In the genomic region with DNA sequence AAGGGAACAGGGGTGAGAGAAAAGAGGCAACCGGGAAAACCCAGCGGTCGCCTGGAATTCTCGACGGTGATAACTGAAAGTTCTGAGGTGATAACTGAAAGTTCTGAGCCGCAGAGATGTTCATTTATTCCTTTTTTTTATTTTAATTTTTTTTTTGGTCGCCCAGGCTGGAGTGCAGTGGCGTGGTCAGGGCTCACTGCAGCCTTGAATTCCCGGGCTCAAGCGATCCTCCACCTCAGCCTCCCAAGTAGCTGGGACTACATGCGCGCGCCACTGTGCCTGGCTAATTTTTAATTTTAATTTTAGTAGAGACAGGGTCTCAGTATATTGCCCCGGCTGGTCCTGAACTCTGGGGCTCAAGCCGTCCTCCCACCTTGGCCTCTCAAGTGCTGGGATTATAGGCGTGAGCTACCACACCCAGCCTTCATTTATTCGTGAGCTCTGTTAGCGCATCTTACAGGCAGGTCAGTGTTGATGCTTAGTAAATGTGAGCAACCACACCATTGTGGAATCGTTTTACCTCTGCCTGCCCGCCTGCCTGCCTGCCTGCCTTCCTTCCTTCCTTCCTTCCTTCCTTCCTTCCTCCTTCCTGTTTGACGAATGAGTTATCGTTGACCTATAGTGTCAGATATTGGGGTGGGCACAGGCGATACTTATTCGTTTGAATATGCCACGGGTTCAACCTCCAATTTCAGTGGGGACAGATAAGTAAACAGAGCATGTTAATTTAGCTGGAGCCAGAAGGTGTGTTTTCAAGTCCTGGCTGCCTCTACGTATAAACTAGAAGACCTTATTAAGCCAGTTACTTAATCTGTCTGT, we compare ENCODE assay signal across 8 cellular contexts. TPM values are rescaled to one million over a fixed set of nuclear protein-coding genes. Genes with fewer than 3 reads are reported as not detected.
DNase-seq lines count a peak whose midpoint lies in the region; ATAC-seq lines count a peak whose summit lies in the region.

No MANE protein-coding gene starts in this region.

- H3K36me3 Mint-ChIP-seq in activated CD4-positive, alpha-beta T cell treated with anti-CD3 and anti-CD28 coated beads for 36 hours (ENCODE audit: low read depth), result peaks cover 23% of the 10 kb centered on the region
- H3K36me3 Mint-ChIP-seq in activated T-helper 2 cell treated with anti-CD3 and anti-CD28 coated beads, Interferon-gamma antibody, Interleukin-2, Interleukin-4, amounts not matched to agents 10 μg/mL and 5 μg/mL and 100 μg/mL, durations not matched to agents 14 hours and 24 hours and 36 hours (ENCODE audit: low read depth), result peaks cover 25% of the 10 kb centered on the region
- H3K36me3 Mint-ChIP-seq in stimulated activated naive CD8-positive, alpha-beta T cell treated with anti-CD3 and anti-CD28 coated beads, Interleukin-15, Interleukin-2, amounts not matched to agents 100 ng/mL and 50 ng/mL, for 24 hours (ENCODE audit: low read depth), result peaks cover 36% of the 10 kb centered on the region

- H3K4me1 ChIP-seq in iPS-15b (ENCODE audit: control insufficient read depth, insufficient read depth, low read length), result no peaks in the 10 kb centered on the region

- no peaks in the 10 kb centered on the region for H3K9me3 ChIP-seq in iPS-15b (ENCODE audit: control insufficient read depth, insufficient read depth, low read length)

- H3K4me3 Mint-ChIP-seq in activated CD4-positive, alpha-beta T cell treated with anti-CD3 and anti-CD28 coated beads for 36 hours, result peak overlapping the region; percentile 81
- peak overlapping the region; percentile 96 for H3K4me3 Mint-ChIP-seq in activated T-helper 2 cell treated with anti-CD3 and anti-CD28 coated beads, Interferon-gamma antibody, Interleukin-2, Interleukin-4, amounts not matched to agents 10 μg/mL and 5 μg/mL and 100 μg/mL, durations not matched to agents 14 hours and 24 hours and 36 hours (ENCODE audit: low read depth)
- H3K4me3 Mint-ChIP-seq in stimulated activated naive CD8-positive, alpha-beta T cell treated with anti-CD3 and anti-CD28 coated beads, Interleukin-15, Interleukin-2, amounts not matched to agents 100 ng/mL and 50 ng/mL, for 24 hours, result peak overlapping the region; percentile 90

- no peaks in the 10 kb centered on the region for H3K27me3 Mint-ChIP-seq in activated CD4-positive, alpha-beta T cell treated with anti-CD3 and anti-CD28 coated beads for 36 hours
- H3K27me3 Mint-ChIP-seq in activated T-helper 2 cell treated with anti-CD3 and anti-CD28 coated beads, Interferon-gamma antibody, Interleukin-2, Interleukin-4, amounts not matched to agents 10 μg/mL and 5 μg/mL and 100 μg/mL, durations not matched to agents 14 hours and 24 hours and 36 hours (ENCODE audit: low read depth), result no peaks in the 10 kb centered on the region
- no peaks in the 10 kb centered on the region for H3K27me3 Mint-ChIP-seq in stimulated activated naive CD8-positive, alpha-beta T cell treated with anti-CD3 and anti-CD28 coated beads, Interleukin-15, Interleukin-2, amounts not matched to agents 100 ng/mL and 50 ng/mL, for 24 hours

- H3K4me3 ChIP-seq in iPS-15b (ENCODE audit: low read depth, low read length), result peak overlapping the region; percentile 45

- CTCF ChIA-PET in activated CD4-positive, alpha-beta T cell treated with anti-CD3 and anti-CD28 coated beads for 36 hours (lab: Charles Lee), result interaction anchor here (0.8 to 1.6 kb wide), 5 partner anchors 10 to 333 kb away, joined by 3 to 9 read pairs (median 4); a partner anchor contains a TSS

- H3K27me3 ChIP-seq in iPS-15b (ENCODE audit: control insufficient read depth, insufficient read depth, low read length), result peaks cover 9% of the 10 kb centered on the region

- intact Hi-C loops in activated CD4-positive, alpha-beta T cell treated with anti-CD3 and anti-CD28 coated beads for 36 hours (cut with DNase I, micrococcal nuclease), result loop anchor here (1.0 to 5.0 kb wide), 8 partner anchors 118 to 1019 kb away; partner anchors contain the start of genes LPIN1 (in 1 of the 2), ODC1 (in 1 of the 2), PDIA6 (in 1 of the 2) and ROCK2 (in 1 of the 2)
- intact Hi-C loops in activated T-helper 2 cell treated with anti-CD3 and anti-CD28 coated beads, Interferon-gamma antibody, Interleukin-2, Interleukin-4, amounts not matched to agents 10 μg/mL and 5 μg/mL and 100 μg/mL, durations not matched to agents 14 hours and 24 hours and 36 hours (cut with micrococcal nuclease), result loop anchor here (5.0 to 10.0 kb wide), 5 partner anchors 124 to 652 kb away; partner anchors contain the start of genes LPIN1, PDIA6 and ROCK2

- peak overlapping the region; percentile 88 for H3K27ac Mint-ChIP-seq in activated CD4-positive, alpha-beta T cell treated with anti-CD3 and anti-CD28 coated beads for 36 hours
- H3K27ac Mint-ChIP-seq in activated T-helper 2 cell treated with anti-CD3 and anti-CD28 coated beads, Interferon-gamma antibody, Interleukin-2, Interleukin-4, amounts not matched to agents 10 μg/mL and 5 μg/mL and 100 μg/mL, durations not matched to agents 14 hours and 24 hours and 36 hours, result peak overlapping the region; percentile 86
- H3K27ac Mint-ChIP-seq in stimulated activated naive CD8-positive, alpha-beta T cell treated with anti-CD3 and anti-CD28 coated beads, Interleukin-15, Interleukin-2, amounts not matched to agents 100 ng/mL and 50 ng/mL, for 24 hours, result peak overlapping the region; percentile 94

- peaks cover 33% of the 10 kb centered on the region for H3K4me1 Mint-ChIP-seq in activated CD4-positive, alpha-beta T cell treated with anti-CD3 and anti-CD28 coated beads for 36 hours
- H3K4me1 Mint-ChIP-seq in activated T-helper 2 cell treated with anti-CD3 and anti-CD28 coated beads, Interferon-gamma antibody, Interleukin-2, Interleukin-4, amounts not matched to agents 10 μg/mL and 5 μg/mL and 100 μg/mL, durations not matched to agents 14 hours and 24 hours and 36 hours (ENCODE audit: low read depth), result peaks cover 20% of the 10 kb centered on the region
- H3K4me1 Mint-ChIP-seq in stimulated activated naive CD8-positive, alpha-beta T cell treated with anti-CD3 and anti-CD28 coated beads, Interleukin-15, Interleukin-2, amounts not matched to agents 100 ng/mL and 50 ng/mL, for 24 hours (ENCODE audit: low read depth), result peaks cover 45% of the 10 kb centered on the region

- DNase-seq in activated CD4-positive, alpha-beta T cell treated with anti-CD3 and anti-CD28 coated beads for 36 hours, result peak; percentile 24
- DNase-seq in activated CD4-positive, alpha-beta T cell treated with anti-CD3 and anti-CD28 coated beads for 4 hours, result no peak
- no peak for DNase-seq in activated T-helper 2 cell treated with anti-CD3 and anti-CD28 coated beads, Interferon-gamma antibody, Interleukin-2, Interleukin-4, amounts not matched to agents 10 μg/mL and 5 μg/mL and 100 μg/mL, durations not matched to agents 14 hours and 24 hours and 36 hours (ENCODE audit: low spot score)
- DNase-seq in medulla oblongata (ENCODE audit: extremely low spot score) (no peak), T-helper 9 cell (no peak)

- POLR2A ChIA-PET in activated CD4-positive, alpha-beta T cell treated with anti-CD3 and anti-CD28 coated beads for 36 hours (lab: Charles Lee), result interaction anchor here (0.6 kb wide), 4 partner anchors 20 to 313 kb away, joined by 3 to 6 read pairs (median 3); no protein-coding TSS in a partner anchor

- no peaks in the 10 kb centered on the region for H3K36me3 ChIP-seq in iPS-15b (ENCODE audit: control insufficient read depth, insufficient read depth, low read length)

- no peaks in the 10 kb centered on the region for H3K9me3 Mint-ChIP-seq in activated CD4-positive, alpha-beta T cell treated with anti-CD3 and anti-CD28 coated beads for 36 hours (ENCODE audit: low read depth)
- no peaks in the 10 kb centered on the region for H3K9me3 Mint-ChIP-seq in activated T-helper 2 cell treated with anti-CD3 and anti-CD28 coated beads, Interferon-gamma antibody, Interleukin-2, Interleukin-4, amounts not matched to agents 10 μg/mL and 5 μg/mL and 100 μg/mL, durations not matched to agents 14 hours and 24 hours and 36 hours
- no peaks in the 10 kb centered on the region for H3K9me3 Mint-ChIP-seq in stimulated activated naive CD8-positive, alpha-beta T cell treated with anti-CD3 and anti-CD28 coated beads, Interleukin-15, Interleukin-2, amounts not matched to agents 100 ng/mL and 50 ng/mL, for 24 hours

- H3K9ac ChIP-seq in iPS-15b (ENCODE audit: low read depth, low read length), result no peak overlapping the region

- ATAC-seq in activated CD4-positive, alpha-beta T cell treated with anti-CD3 and anti-CD28 coated beads for 36 hours, result peak; percentile 31
- ATAC-seq in HG03439 (IDR thresholded peaks at IDR 0.05; ENCODE audit: unreplicated experiment), result peak; percentile 22

RNA-seq across cellular contexts. Expression of gene E2F6, which starts 0.6 kb away (rescaled TPM):
- total RNA-seq in activated CD4-positive, alpha-beta T cell treated with anti-CD3 and anti-CD28 coated beads for 36 hours, result 10 to 100 TPM in 1 of 2 experiments, 1 to 10 TPM in 1; 7.2 to 10.6 TPM
- 16.8 and 18.2 TPM in 2 replicates for total RNA-seq in activated T-helper 2 cell treated with anti-CD3 and anti-CD28 coated beads, Interferon-gamma antibody, Interleukin-2, Interleukin-4, amounts not matched to agents 10 μg/mL and 5 μg/mL and 100 μg/mL, durations not matched to agents 14 hours and 24 hours and 36 hours
